Comparison of ENCODE assay signal across 1 cellular context in genomic region chr7:106009511-106010226, GRCh38.
TF ChIP-seq lines count a peak whose summit lies in the region.

No MANE protein-coding gene starts in this region.

TF ChIP-seq in K562, 482 proteins besides CTCF, POLR2A, EP300 and RAD21 (continued from another document and continues in another):
- TF ChIP-seq TSHZ1 (CRISPR knock-in tag; IDR thresholded peaks at IDR 0.05) (no peak), SNRNP70 (optimal IDR thresholded peaks at IDR 0.05; ENCODE audit: low read depth, low read length) (no peak), ZEB2 (IDR thresholded peaks at IDR 0.05) (no peak), ZNF3 (CRISPR knock-in tag; IDR thresholded peaks at IDR 0.05) (no peak), PTTG1 (tag; IDR thresholded peaks at IDR 0.05; ENCODE audit: low read depth) (no peak), RBM34 (IDR thresholded peaks at IDR 0.05; ENCODE audit: borderline replicate concordance, insufficient read depth, low read length) (no peak), ZNF655 (CRISPR knock-in tag; IDR thresholded peaks at IDR 0.05) (no peak), RBM14 (IDR thresholded peaks at IDR 0.05; ENCODE audit: borderline replicate concordance, insufficient read depth, low read depth, low read length) (no peak), HCFC1 (IDR thresholded peaks at IDR 0.05; ENCODE audit: low read depth, low read length) (peak; percentile 35; the same call in 1 of the 2 replicates), CSDE1 (IDR thresholded peaks at IDR 0.05) (no peak), ZNF316 (IDR thresholded peaks at IDR 0.05) (no peak), TSC22D4 (tag; IDR thresholded peaks at IDR 0.05) (no peak), GTF3C2 (IDR thresholded peaks at IDR 0.05; ENCODE audit: borderline replicate concordance, extremely low read depth, insufficient read length) (no peak), TEAD2 (tag; IDR thresholded peaks at IDR 0.05) (no peak), TFE3 (CRISPR knock-in tag; IDR thresholded peaks at IDR 0.05) (peak; percentile 90), CBX1 (IDR thresholded peaks at IDR 0.05; ENCODE audit: low read depth) (no peak), DEAF1 (CRISPR knock-in tag; IDR thresholded peaks at IDR 0.05) (peak; percentile 86), ZFPM2 (CRISPR knock-in tag; IDR thresholded peaks at IDR 0.05) (peak; percentile 56; the same call in 1 of the 2 replicates), BMI1 (IDR thresholded peaks at IDR 0.05; ENCODE audit: low read length) (no peak), SP1 (CRISPR knock-in tag; IDR thresholded peaks at IDR 0.05) (peak; percentile 60; the same call in 1 of the 2 replicates), ZNF695 (CRISPR knock-in tag; IDR thresholded peaks at IDR 0.05) (no peak), C11orf30 (IDR thresholded peaks at IDR 0.05; ENCODE audit: low read depth) (no peak), SFPQ (IDR thresholded peaks at IDR 0.05; ENCODE audit: low read depth, low read length) (no peak), ZNF263 (CRISPR knock-in tag; IDR thresholded peaks at IDR 0.05; ENCODE audit: borderline replicate concordance) (peak; percentile 100), ZNF124 (CRISPR knock-in tag; IDR thresholded peaks at IDR 0.05) (no peak), CEBPZ (IDR thresholded peaks at IDR 0.05; ENCODE audit: borderline replicate concordance, low read depth, low read length) (no peak), ZNF830 (CRISPR knock-in tag; IDR thresholded peaks at IDR 0.05) (no peak), MNT (conservative IDR thresholded peaks at IDR 0.05) (peak in 1 of 2 experiments; percentile 65; a peak in 2 of 4 replicates), MCM3 (IDR thresholded peaks at IDR 0.05) (no peak), GTF2E2 (tag; IDR thresholded peaks at IDR 0.05) (no peak), SIX5 (IDR thresholded peaks at IDR 0.05; ENCODE audit: borderline replicate concordance in 1 of 2, insufficient read depth in 1 of 2, low read depth in 1 of 2, low read length in 2 of 2) (no peak), TAF15 (IDR thresholded peaks at IDR 0.05; ENCODE audit: low read depth, low read length) (no peak), RB1 (IDR thresholded peaks at IDR 0.05; ENCODE audit: low read depth) (peak; percentile 93), CCAR2 (IDR thresholded peaks at IDR 0.05; ENCODE audit: low read depth, low read length) (no peak), SMAD3 (CRISPR knock-in tag; conservative IDR thresholded peaks at IDR 0.05) (0 out of 2 replicates have a peak, but pooled peaks have one; percentile 46), CBFB (CRISPR knock-in tag; IDR thresholded peaks at IDR 0.05) (0 out of 2 replicates have a peak, but pooled peaks have one; percentile 15), PATZ1 (CRISPR knock-in tag; IDR thresholded peaks at IDR 0.05; ENCODE audit: borderline replicate concordance) (no peak), ZNF511 (CRISPR knock-in tag; IDR thresholded peaks at IDR 0.05) (no peak), NBN (IDR thresholded peaks at IDR 0.05; ENCODE audit: low read depth) (no peak), ZNF174 (CRISPR knock-in tag; IDR thresholded peaks at IDR 0.05) (no peak), ZNF311 (CRISPR knock-in tag; IDR thresholded peaks at IDR 0.05) (no peak), TEAD1 (CRISPR knock-in tag; IDR thresholded peaks at IDR 0.05) (peak in 1 of 2 experiments; percentile 62; a peak in 1 of 4 replicates)
